In the genomic region with DNA sequence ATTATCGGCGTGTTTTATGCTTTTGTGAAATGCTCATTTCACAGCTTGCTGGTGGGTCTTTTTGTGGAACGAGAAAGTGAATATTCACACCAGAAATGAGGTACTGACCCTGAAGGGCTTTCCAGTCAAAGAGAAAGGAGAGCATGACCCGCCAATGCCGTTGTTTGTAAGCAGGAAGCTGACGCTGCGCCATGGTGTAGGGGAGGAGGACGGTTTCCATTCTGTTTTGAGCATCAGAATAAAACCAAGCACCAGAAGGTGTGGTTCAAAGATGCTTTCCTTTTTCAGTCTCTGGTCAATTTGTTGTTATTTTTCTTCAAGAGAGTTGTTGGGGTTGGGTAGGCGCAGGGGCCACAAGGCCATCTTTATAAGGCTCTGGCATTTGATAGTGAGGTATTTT, we compare ENCODE assay signal across 12 cellular contexts.
A peak's percentile ranks its signal among the peaks of the same experiment; 100 is the strongest.
DNase-seq lines count a peak whose midpoint lies in the region; ATAC-seq lines count a peak whose summit lies in the region.
"Had no signal": no experiment of that assay in that cellular context is flagged by ENCODE, and none has a peak within 500 bp of the region (broad histone marks: within the 10 kb centered on the region; RNA-seq: fewer than 3 reads in every experiment).

No MANE protein-coding gene starts in this region.

- peaks cover 8% of the 10 kb centered on the region for H3K4me1 Mint-ChIP-seq in stimulated activated naive CD8-positive, alpha-beta T cell treated with anti-CD3 and anti-CD28 coated beads, Interleukin-15, amount 100 ng/mL, for 72 hours

- H3K27ac Mint-ChIP-seq in stimulated activated naive CD8-positive, alpha-beta T cell treated with anti-CD3 and anti-CD28 coated beads, Interleukin-15, amount 100 ng/mL, for 72 hours, result no peak overlapping the region
- H3K27ac Mint-ChIP-seq: HFFc6 had no signal

- ATAC-seq in HG03565 (IDR thresholded peaks at IDR 0.05; ENCODE audit: unreplicated experiment) (peak; percentile 77), HG02763 (IDR thresholded peaks at IDR 0.05; ENCODE audit: unreplicated experiment) (no peak), HG02678 (IDR thresholded peaks at IDR 0.05; ENCODE audit: unreplicated experiment) (no peak)
- ATAC-seq in stimulated activated naive CD8-positive, alpha-beta T cell treated with anti-CD3 and anti-CD28 coated beads, Interleukin-15, amount 100 ng/mL, for 72 hours, result peak; percentile 43
- ATAC-seq: heart right ventricle, left lobe of liver had no signal

- H3K27me3 Mint-ChIP-seq in stimulated activated naive CD8-positive, alpha-beta T cell treated with anti-CD3 and anti-CD28 coated beads, Interleukin-15, amount 100 ng/mL, for 72 hours, result peaks cover 9% of the 10 kb centered on the region

- H3K9me3 Mint-ChIP-seq in stimulated activated naive CD8-positive, alpha-beta T cell treated with anti-CD3 and anti-CD28 coated beads, Interleukin-15, amount 100 ng/mL, for 72 hours, result peaks cover 0 to 7% of the 10 kb centered on the region in 2 donors

- no peak overlapping the region for H3K4me3 Mint-ChIP-seq in stimulated activated naive CD8-positive, alpha-beta T cell treated with anti-CD3 and anti-CD28 coated beads, Interleukin-15, amount 100 ng/mL, for 72 hours
- H3K4me3 Mint-ChIP-seq: HFFc6 had no signal

- peak; percentile 22 for DNase-seq in stimulated activated CD4-positive, alpha-beta T cell treated with anti-CD3 and anti-CD28 coated beads, Interleukin-4, amount 100 ng/mL, for 1 hour
- no peak for DNase-seq in stimulated activated CD4-positive, alpha-beta T cell treated with anti-CD3 and anti-CD28 coated beads, Interleukin-2, amount 100 ng/mL, for 48 hours
- DNase-seq in activated T-helper 9 cell treated with anti-CD3 and anti-CD28 coated beads, Interleukin-2, amount 50 U/mL, for 16 hours (ENCODE audit: low read depth), result peak; percentile 44
- DNase-seq in stimulated activated naive CD8-positive, alpha-beta T cell treated with anti-CD3 and anti-CD28 coated beads, Interleukin-15, amount 100 ng/mL, for 72 hours, result no peak
- no peak for DNase-seq in NCI-H187 treated with DMSO at 0.1 percent for 48 hours (lab: John Stamatoyannopoulos, UW)
- DNase-seq: brain microvascular endothelial cell, heart right ventricle, HFFc6 had no signal

Comparison
In these comparisons a context has a peak if more than half of its experiments do, and no peak if none do; other contexts are left out.
1. DNase-seq: peak in stimulated activated CD4-positive, alpha-beta T cell treated with anti-CD3 and anti-CD28 coated beads, Interleukin-4, amount 100 ng/mL, for 1 hour (single experiment) and activated T-helper 9 cell treated with anti-CD3 and anti-CD28 coated beads, Interleukin-2, amount 50 U/mL, for 16 hours (single experiment); none in stimulated activated CD4-positive, alpha-beta T cell treated with anti-CD3 and anti-CD28 coated beads, Interleukin-2, amount 100 ng/mL, for 48 hours (0 of 2), stimulated activated naive CD8-positive, alpha-beta T cell treated with anti-CD3 and anti-CD28 coated beads, Interleukin-15, amount 100 ng/mL, for 72 hours (0 of 2) and NCI-H187 treated with DMSO at 0.1 percent for 48 hours (single experiment).
2. ATAC-seq: peak in HG03565 (single experiment) and stimulated activated naive CD8-positive, alpha-beta T cell treated with anti-CD3 and anti-CD28 coated beads, Interleukin-15, amount 100 ng/mL, for 72 hours (single experiment); none in HG02763 (single experiment) and HG02678 (single experiment).